13 cellular contexts compared by ENCODE assay signal in the genomic region with DNA sequence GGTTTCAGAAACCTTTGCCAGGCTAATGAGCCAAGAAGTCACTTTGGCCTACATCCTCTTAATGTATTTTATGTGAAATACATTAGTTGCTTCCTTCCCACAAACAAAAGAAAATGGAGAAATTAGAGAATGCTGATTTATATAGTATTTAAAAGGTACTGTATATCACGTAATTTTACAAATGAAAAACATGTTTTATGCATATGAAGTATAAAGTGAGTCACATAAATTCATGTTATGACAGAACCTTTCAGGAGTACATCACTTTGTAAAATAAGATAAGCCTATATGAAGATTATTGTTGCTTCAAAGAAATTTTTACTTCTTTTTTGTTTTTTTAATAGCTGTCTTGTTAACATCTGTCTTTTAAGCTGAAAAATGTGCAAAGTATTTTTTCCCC. TPM values are rescaled to one million over a fixed set of nuclear protein-coding genes. Genes with fewer than 3 reads are reported as not detected.
DNase-seq lines count a peak whose midpoint lies in the region; ATAC-seq, FAIRE-seq and TF ChIP-seq lines count a peak whose summit lies in the region.
"Had no signal": no experiment of that assay in that cellular context is flagged by ENCODE, and none has a peak within 500 bp of the region (broad histone marks: within the 10 kb centered on the region; RNA-seq: fewer than 3 reads in every experiment).

No MANE protein-coding gene starts in this region.

- no peak overlapping the region for H3K4me3 ChIP-seq in CD4-positive, alpha-beta memory T cell (ENCODE audit: low read length in 2 of 2)
- no peak overlapping the region for H3K4me3 ChIP-seq in astrocyte (ENCODE audit: insufficient read depth, low read depth, low read length)

- peak overlapping the region; percentile 52 to 75 (median 68) for H3K4me3 Mint-ChIP-seq in CD4-positive, alpha-beta memory T cell
- H3K4me3 Mint-ChIP-seq in HFFc6 (peak overlapping the region; percentile 72), astrocyte (ENCODE audit: unreplicated experiment) (peak overlapping the region; percentile 56), natural killer cell (peak overlapping the region; percentile 50)

- H3K79me2 ChIP-seq in astrocyte (ENCODE audit: insufficient read depth, low read length) = peaks cover 97% of the 10 kb centered on the region

- intact Hi-C loops in CD4-positive, alpha-beta memory T cell (cut with micrococcal nuclease) = no loop called here
- intact Hi-C loops in natural killer cell (cut with micrococcal nuclease) (no loop called here), left cardiac atrium (cut with DNase I) (no loop called here)

- no peak overlapping the region for H3K9ac ChIP-seq in astrocyte (ENCODE audit: low read length)

- H3K9me3 ChIP-seq in CD4-positive, alpha-beta memory T cell (ENCODE audit: control insufficient read depth in 1 of 2, low read length in 2 of 2) = no peaks in the 10 kb centered on the region
- H3K9me3 ChIP-seq in astrocyte (ENCODE audit: insufficient read depth, low read depth, low read length) = no peaks in the 10 kb centered on the region
- H3K9me3 ChIP-seq: ascending aorta, spleen had no signal

- H3K27ac Mint-ChIP-seq in CD4-positive, alpha-beta memory T cell = peak overlapping the region in 3 of 7 donors; percentile 31 to 60 (median 47)
- H3K27ac Mint-ChIP-seq in HFFc6 (no peak overlapping the region), astrocyte (ENCODE audit: unreplicated experiment) (no peak overlapping the region), natural killer cell (peak overlapping the region; percentile 21 to 23)

- TF ChIP-seq CTCF in HFFc6 (IDR thresholded peaks at IDR 0.05) = no peak
- no peak for TF ChIP-seq CTCF in astrocyte (IDR thresholded peaks at IDR 0.05; ENCODE audit: insufficient read depth, low read depth, low read length)
- no peak for TF ChIP-seq CTCF in natural killer cell (IDR thresholded peaks at IDR 0.05)

- H2AFZ ChIP-seq in astrocyte (ENCODE audit: low read depth, low read length) = no peak overlapping the region

- H3K9me3 Mint-ChIP-seq in CD4-positive, alpha-beta memory T cell = peaks cover 0 to 2% (median 0%) of the 10 kb centered on the region in 8 donors
- H3K9me3 Mint-ChIP-seq in HFFc6 (no peaks in the 10 kb centered on the region), astrocyte (ENCODE audit: unreplicated experiment) (no peaks in the 10 kb centered on the region), natural killer cell (no peaks in the 10 kb centered on the region)

- no peaks in the 10 kb centered on the region for H3K27me3 ChIP-seq in CD4-positive, alpha-beta memory T cell (ENCODE audit: insufficient read depth, low read length)
- H3K27me3 ChIP-seq in astrocyte (ENCODE audit: insufficient read depth, low read length) = no peaks in the 10 kb centered on the region
- H3K27me3 ChIP-seq: ascending aorta, spleen had no signal

- H3K27me3 Mint-ChIP-seq in CD4-positive, alpha-beta memory T cell = no peaks in the 10 kb centered on the region
- H3K27me3 Mint-ChIP-seq in HFFc6 (ENCODE audit: insufficient read depth) (no peaks in the 10 kb centered on the region; the same call in 1 of the 2 replicates), astrocyte (ENCODE audit: low read depth, unreplicated experiment) (no peaks in the 10 kb centered on the region), natural killer cell (ENCODE audit: low read depth in 2 of 2) (no peaks in the 10 kb centered on the region)

- no peak for DNase-seq in CD4-positive, alpha-beta memory T cell
- no peak for DNase-seq in HFFc6
- DNase-seq in astrocyte (ENCODE audit: low read depth) = no peak
- no peak for DNase-seq in natural killer cell
- no peak for DNase-seq in NCI-H1694 treated with DMSO at 0.1 percent for 48 hours (lab: John Stamatoyannopoulos, UW)
- no peak for DNase-seq in islet precursor cell
- no peak for DNase-seq in NCI-H187 (lab: John Stamatoyannopoulos, UW)
- DNase-seq in left cardiac atrium = no peak
- DNase-seq: DMS153, NCI-H1105, spleen had no signal

- H3K4me1 ChIP-seq in CD4-positive, alpha-beta memory T cell (ENCODE audit: insufficient read depth, low read length) = peaks cover 70% of the 10 kb centered on the region
- peaks cover 3% of the 10 kb centered on the region for H3K4me1 ChIP-seq in astrocyte (ENCODE audit: insufficient read depth, low read length)

- peaks cover 30 to 80% (median 41%) of the 10 kb centered on the region in 4 donors for H3K4me1 Mint-ChIP-seq in CD4-positive, alpha-beta memory T cell
- peaks cover 43% of the 10 kb centered on the region for H3K4me1 Mint-ChIP-seq in HFFc6 (ENCODE audit: low read depth)
- peaks cover 22% of the 10 kb centered on the region for H3K4me1 Mint-ChIP-seq in astrocyte (ENCODE audit: low read depth, unreplicated experiment)
- peaks cover 52 to 58% of the 10 kb centered on the region in 2 donors for H3K4me1 Mint-ChIP-seq in natural killer cell

- CTCF ChIA-PET in CD4-positive, alpha-beta memory T cell (lab: Charles Lee; ENCODE audit: partially characterized antibody) = interaction anchor here (2.5 kb wide), 1 partner anchor 46 kb away, joined by 11 read pairs; no protein-coding TSS in a partner anchor

- peak overlapping the region; percentile 46 for H3K4me2 ChIP-seq in astrocyte (ENCODE audit: low read length)

- no peak overlapping the region for H3K27ac ChIP-seq in CD4-positive, alpha-beta memory T cell (ENCODE audit: low read depth, low read length)
- no peak overlapping the region for H3K27ac ChIP-seq in astrocyte (ENCODE audit: low read depth, low read length)
- H3K27ac ChIP-seq: VCaP had no signal

- ATAC-seq in natural killer cell (no peak), left cardiac atrium (no peak)

- POLR2A ChIA-PET in CD4-positive, alpha-beta memory T cell (lab: Charles Lee; ENCODE audit: partially characterized antibody) = no interaction called here

- peaks cover 10 to 54% of the 10 kb centered on the region in 2 donors for H3K36me3 Mint-ChIP-seq in CD4-positive, alpha-beta memory T cell
- H3K36me3 Mint-ChIP-seq in HFFc6 (ENCODE audit: low read depth) (peaks cover 40% of the 10 kb centered on the region), astrocyte (ENCODE audit: low read depth, unreplicated experiment) (peaks cover 2% of the 10 kb centered on the region), natural killer cell (no peaks in the 10 kb centered on the region)

- peaks cover 12% of the 10 kb centered on the region for H3K36me3 ChIP-seq in CD4-positive, alpha-beta memory T cell (ENCODE audit: insufficient read depth, low read length)
- peaks cover 7% of the 10 kb centered on the region for H3K36me3 ChIP-seq in astrocyte (ENCODE audit: insufficient read depth, low read length)

- peaks cover 72% of the 10 kb centered on the region for H4K20me1 ChIP-seq in astrocyte (ENCODE audit: insufficient read depth, low read length)

- no peak for FAIRE-seq in astrocyte (lab: Jason Lieb, UNC)

RNA-seq across cellular contexts. Expression of gene DR1, which starts 4.6 kb away (rescaled TPM):
- total RNA-seq in CD4-positive, alpha-beta memory T cell = 10 to 100 TPM; 71.8 to 71.9 TPM
- 10 to 100 TPM; 64.0 to 71.8 TPM for polyA plus RNA-seq in CD4-positive, alpha-beta memory T cell
- 10 to 100 TPM; 76.8 to 90.8 (median 83.1) TPM for total RNA-seq in HFFc6 (2021; fragmentation: NEBNext Ultra II Directional; extraction: Animal tissue kit (Norgen Biotek cat#: 25700))
- 76.9 and 77.1 TPM in 2 replicates for total RNA-seq in astrocyte
- total RNA-seq in natural killer cell = 10 to 100 TPM; 84.3 to 91.4 (median 85.3) TPM
- 10 to 100 TPM; 33.2 to 41.0 TPM for total RNA-seq in left cardiac atrium

Comparison
In these comparisons a context has a peak if more than half of its experiments do, and no peak if none do; other contexts are left out.
1. H3K27ac Mint-ChIP-seq: peak in natural killer cell (2 of 2); none in HFFc6 (single experiment) and astrocyte (single experiment).
2. Peak in every context shown above with its lines, with median percentiles within 50 percentile points of each other: H3K4me3 Mint-ChIP-seq.